Comparison of ENCODE assay signal across 18 cellular contexts in the genomic region with DNA sequence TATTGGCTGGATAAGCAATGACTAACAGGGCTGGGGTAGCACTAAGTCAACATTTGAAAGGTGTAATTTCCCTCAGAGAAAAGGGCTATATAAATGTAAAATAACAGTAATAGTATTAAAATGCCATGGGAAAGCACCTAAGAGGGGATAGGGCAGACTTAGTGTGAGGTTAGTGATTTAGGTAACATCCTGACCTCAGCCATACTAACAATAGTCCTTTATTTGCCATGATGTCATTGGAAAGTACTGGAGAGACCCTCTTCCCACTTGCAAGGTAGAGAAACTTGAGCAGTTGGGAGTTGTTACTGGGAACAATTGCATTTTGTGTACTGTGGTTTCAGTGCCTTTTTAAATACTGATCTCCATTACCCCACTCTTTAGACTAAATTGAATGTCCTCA.
"Had no signal": no experiment of that assay in that cellular context is flagged by ENCODE, and none has a peak within 500 bp of the region (broad histone marks: within the 10 kb centered on the region; RNA-seq: fewer than 3 reads in every experiment).

No MANE protein-coding gene starts in this region.

- H3K9ac ChIP-seq: neural progenitor cell had no signal

- H3K4me2 ChIP-seq: neural progenitor cell had no signal

- ATAC-seq: body of pancreas; gastroesophageal sphincter; heart right ventricle; left lung; stimulated activated effector memory CD8-positive, alpha-beta T cell treated with anti-CD3 and anti-CD28 coated beads, Interleukin-12 subunit alpha, Interleukin-12 subunit beta, amount 100 ng/mL, for 72 hours; upper lobe of right lung had no signal

- H3K27ac ChIP-seq: body of pancreas, gastroesophageal sphincter, heart right ventricle, left lung, neural progenitor cell, ovary, thoracic aorta, upper lobe of right lung, WERI-Rb-1 had no signal

- DNase-seq: activated CD4-positive, alpha-beta T cell treated with anti-CD3 and anti-CD28 coated beads for 48 hours; activated CD8-positive, alpha-beta memory T cell treated with anti-CD3 and anti-CD28 coated beads, Interleukin-2, amount 50 U/mL, for 48 hours; activated gamma-delta T cell treated with Interleukin-2 at 50 U/mL for 16 hours; amygdala; body of pancreas; caudate nucleus; heart right ventricle; islet precursor cell; left lung; mammary epithelial cell; naive B cell; ovary; upper lobe of right lung; WERI-Rb-1 had no signal

- H3K9me3 ChIP-seq: body of pancreas, gastroesophageal sphincter, left lung, ovary, thoracic aorta, upper lobe of right lung had no signal

- H3K36me3 ChIP-seq: gastroesophageal sphincter, heart right ventricle, left lung, neural progenitor cell, ovary, thoracic aorta, upper lobe of right lung, WERI-Rb-1 had no signal

- H3K4me1 ChIP-seq: body of pancreas, gastroesophageal sphincter, left lung, upper lobe of right lung had no signal

- H3K27me3 ChIP-seq: body of pancreas, gastroesophageal sphincter, heart right ventricle, left lung, neural progenitor cell, ovary, upper lobe of right lung had no signal

- H2AFZ ChIP-seq: neural progenitor cell had no signal

- H3K4me3 ChIP-seq: body of pancreas, gastroesophageal sphincter, heart right ventricle, left lung, neural progenitor cell, ovary, thoracic aorta, upper lobe of right lung had no signal
